12 cellular contexts compared by ENCODE assay signal in genomic region chr2:218566296-218566695, GRCh38. TPM values are rescaled to one million over a fixed set of nuclear protein-coding genes. Genes with fewer than 3 reads are reported as not detected.
DNase-seq lines count a peak whose midpoint lies in the region; ATAC-seq and TF ChIP-seq lines count a peak whose summit lies in the region.
"Had no signal": no experiment of that assay in that cellular context is flagged by ENCODE, and none has a peak within 500 bp of the region (broad histone marks: within the 10 kb centered on the region; RNA-seq: fewer than 3 reads in every experiment).

No MANE protein-coding gene starts in this region.

- peaks cover 46% of the 10 kb centered on the region for H3K36me3 ChIP-seq in BLaER1
- H3K36me3 ChIP-seq in GM23338 (ENCODE audit: insufficient read depth): no peaks in the 10 kb centered on the region

- POLR2A ChIA-PET in T-cell (lab: Charles Lee): interaction anchor here in 1 of 2 donors (0.6 kb wide), 1 partner anchor 10 kb away, joined by 4 read pairs; no protein-coding TSS in a partner anchor
- POLR2A ChIA-PET in RWPE1 (lab: Yijun Ruan, JAX; ENCODE audit: low non-redundant PET): no interaction called here

- CTCF ChIA-PET in T-cell (lab: Charles Lee): no interaction called here
- CTCF ChIA-PET in RWPE1 (lab: Yijun Ruan, JAX): no interaction called here

- H3K36me3 Mint-ChIP-seq in GM23338 (ENCODE audit: low read depth) (peaks cover 37% of the 10 kb centered on the region), T-cell (peaks cover 22% of the 10 kb centered on the region), immature natural killer cell (peaks cover 0 to 12% (median 12%) of the 10 kb centered on the region in 3 donors)

- H3K79me2 ChIP-seq in GM23338 (replicated peaks; ENCODE audit: insufficient read depth): peaks cover 79% of the 10 kb centered on the region

- H3K4me3 ChIP-seq in BLaER1 (no peak overlapping the region), GM23338 (peak overlapping the region; percentile 76; the same call in 1 of the 2 replicates)

- H2AFZ ChIP-seq in GM23338: no peak overlapping the region

- DNase-seq in GM23338 (ENCODE audit: low spot score) (no peak), T-cell (no peak), immature natural killer cell (no peak), GM03348 (ENCODE audit: low spot score) (no peak), NCI-H1048 (lab: John Stamatoyannopoulos, UW) (no peak), amniotic stem cell (lab: John Stamatoyannopoulos, UW) (no peak), RWPE1 (ENCODE audit: low spot score) (no peak)
- DNase-seq: activated CD4-positive, alpha-beta T cell treated with anti-CD3 and anti-CD28 coated beads for 48 hours; occipital lobe; stimulated activated CD4-positive, alpha-beta T cell treated with anti-CD3 and anti-CD28 coated beads, Interleukin-2, amount 100 ng/mL, for 24 hours had no signal

- ATAC-seq in GM23338 (no peak), T-cell (replicated peaks in 1 of 4) (no peak)

- no peaks in the 10 kb centered on the region for H3K9me2 ChIP-seq in GM23338 (ENCODE audit: insufficient read depth)

- H3K27me3 ChIP-seq in BLaER1 (no peaks in the 10 kb centered on the region), GM23338 (ENCODE audit: insufficient read depth) (no peaks in the 10 kb centered on the region)

- H3K4me3 Mint-ChIP-seq in GM23338 (peak overlapping the region; percentile 95), T-cell (peak overlapping the region; percentile 91 to 96 (median 96)), immature natural killer cell (peak overlapping the region; percentile 90 to 98 (median 93))

- H3K4me1 Mint-ChIP-seq in GM23338 (peaks cover 28% of the 10 kb centered on the region), T-cell (peaks cover 55 to 62% (median 62%) of the 10 kb centered on the region in 3 donors), immature natural killer cell (peaks cover 48 to 53% of the 10 kb centered on the region in 2 donors)

- H3F3A ChIP-seq in GM23338 (replicated peaks; ENCODE audit: low read depth): no peaks in the 10 kb centered on the region; the same call in 1 of the 2 replicates

- no peak overlapping the region for H3K27ac Mint-ChIP-seq in GM23338
- H3K27ac Mint-ChIP-seq in T-cell: peak overlapping the region in 1 of 2 donors; percentile 26
- peak overlapping the region; percentile 95 to 99 (median 99) for H3K27ac Mint-ChIP-seq in immature natural killer cell

- H4K20me1 ChIP-seq in BLaER1 (peaks cover 71% of the 10 kb centered on the region), GM23338 (replicated peaks; ENCODE audit: insufficient read depth) (peaks cover 32% of the 10 kb centered on the region)

- TF ChIP-seq CTCF in GM23338 (conservative IDR thresholded peaks at IDR 0.05; ENCODE audit: low read depth in 2 of 2): no peak
- no peak for TF ChIP-seq CTCF in RWPE1 (conservative IDR thresholded peaks at IDR 0.05; ENCODE audit: low read depth)

- no peaks in the 10 kb centered on the region; the same call in 2 of the 3 replicates for H3K9me3 Mint-ChIP-seq in GM23338
- H3K9me3 Mint-ChIP-seq in T-cell: no peaks in the 10 kb centered on the region
- H3K9me3 Mint-ChIP-seq in immature natural killer cell: no peaks in the 10 kb centered on the region

- peaks cover 38% of the 10 kb centered on the region for H3K4me1 ChIP-seq in BLaER1
- peaks cover 21% of the 10 kb centered on the region for H3K4me1 ChIP-seq in GM23338 (ENCODE audit: insufficient read depth)

- no peaks in the 10 kb centered on the region for H3K9me3 ChIP-seq in BLaER1

- peak overlapping the region; percentile 90 for H3K4me2 ChIP-seq in BLaER1
- no peak overlapping the region; the same call in 1 of the 2 replicates for H3K4me2 ChIP-seq in GM23338

- no peak overlapping the region for H3K9ac ChIP-seq in BLaER1

- H3K27ac ChIP-seq in BLaER1 (no peak overlapping the region), GM23338 (ENCODE audit: low read depth) (no peak overlapping the region), RWPE1 (no peak overlapping the region)
- H3K27ac ChIP-seq: epithelial cell of prostate had no signal

- H3K27me3 Mint-ChIP-seq in GM23338 (ENCODE audit: insufficient read depth, low read depth, poor library complexity): peaks cover 10% of the 10 kb centered on the region
- H3K27me3 Mint-ChIP-seq in T-cell: no peaks in the 10 kb centered on the region
- H3K27me3 Mint-ChIP-seq in immature natural killer cell (ENCODE audit: low read depth in 3 of 3): peaks cover 8 to 16% (median 15%) of the 10 kb centered on the region in 3 donors

TF ChIP-seq in GM23338, 12 proteins besides CTCF, POLR2A, EP300 and RAD21 (continues in another document):
- TF ChIP-seq ZNF331 (CRISPR knock-in tag; IDR thresholded peaks at IDR 0.05; ENCODE audit: low read depth): no peak
- no peak for TF ChIP-seq ETS1 (IDR thresholded peaks at IDR 0.05)
- no peak for TF ChIP-seq EZH2phosphoT487 (IDR thresholded peaks at IDR 0.05; ENCODE audit: unreplicated experiment)
- TF ChIP-seq EZH2 (IDR thresholded peaks at IDR 0.05; ENCODE audit: low read depth, unreplicated experiment): no peak
- TF ChIP-seq STAT1 (IDR thresholded peaks at IDR 0.05; ENCODE audit: unreplicated experiment): no peak
- no peak for TF ChIP-seq POLR2AphosphoS5 (IDR thresholded peaks at IDR 0.05; ENCODE audit: low read depth)

RNA-seq across cellular contexts. Expression of gene USP37, which starts 1.9 kb away (rescaled TPM):
- 18.7 and 21.0 TPM in 2 replicates for total RNA-seq in GM23338 (2014; rRNA removed; shearing (Covaris generic))
- polyA plus RNA-seq in GM23338 (2016; fragmentation: Nextera tagmentation; extraction: Ambion mirVana): 7.4 and 8.2 TPM in 2 replicates
- total RNA-seq in T-cell: 10 to 100 TPM; 19.5 to 28.8 (median 22.9) TPM
- 1 to 10 TPM; 4.3 to 7.7 (median 6.1) TPM for polyA plus RNA-seq in immature natural killer cell

RNA-seq across cellular contexts. Expression of gene CNOT9, which starts 2.3 kb away (rescaled TPM):
- total RNA-seq in GM23338 (2014; rRNA removed; shearing (Covaris generic)): 93.9 and 132 TPM in 2 replicates
- polyA plus RNA-seq in GM23338 (2016; fragmentation: Nextera tagmentation; extraction: Ambion mirVana) (51.8 and 55.3 TPM in 2 replicates), immature natural killer cell (10 to 100 TPM; 17.7 to 22.3 (median 19.9) TPM)
- 10 to 100 TPM; 44.1 to 64.2 (median 50.2) TPM for total RNA-seq in T-cell

RNA-seq across cellular contexts. Expression of gene PLCD4, which starts 41.4 kb away (rescaled TPM):
- total RNA-seq in GM23338 (2014; rRNA removed; shearing (Covaris generic)): 0.80 TPM in 1 of 2 replicates, not detected in the other
- polyA plus RNA-seq in GM23338 (2016; fragmentation: Nextera tagmentation; extraction: Ambion mirVana) (1.3 and 1.7 TPM in 2 replicates), immature natural killer cell (under 1 TPM in 1 of 3 donors, not detected in 2; 0.71 TPM)
- total RNA-seq in T-cell: under 1 TPM; 0.38 to 0.90 (median 0.64) TPM
